2 cellular contexts compared by ENCODE assay signal in the genomic region with DNA sequence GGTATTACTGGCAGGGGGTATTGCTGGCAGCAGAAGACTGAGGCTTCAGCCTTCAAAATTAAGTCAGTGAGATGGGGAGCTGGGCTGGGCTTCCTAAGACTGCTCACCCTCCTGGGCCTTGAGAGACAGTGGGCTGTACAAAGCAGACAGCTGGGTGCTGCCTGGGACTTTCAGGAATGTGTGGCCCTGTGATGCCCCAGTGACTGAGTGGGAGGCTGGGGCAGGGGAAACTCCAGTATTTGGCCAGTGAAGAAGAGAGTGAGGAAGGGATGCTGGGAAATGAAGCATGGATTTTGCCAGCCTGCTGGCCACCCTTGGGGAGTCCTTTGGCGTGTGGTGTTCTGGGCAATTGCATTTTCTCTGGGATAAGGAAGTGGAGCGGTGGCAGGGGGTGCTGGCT.
TF ChIP-seq lines count a peak whose summit lies in the region.

No MANE protein-coding gene starts in this region.

TF ChIP-seq in A549, 52 proteins besides CTCF, POLR2A, EP300 and RAD21:
- TF ChIP-seq REST (IDR thresholded peaks at IDR 0.05) = no peak

TF ChIP-seq in IMR-90, 13 proteins besides CTCF, POLR2A, EP300 and RAD21:
- no peak for TF ChIP-seq CEBPB (IDR thresholded peaks at IDR 0.05; ENCODE audit: low read depth, low read length)
- TF ChIP-seq CHD1 (IDR thresholded peaks at IDR 0.05; ENCODE audit: low read depth, low read length) = no peak
- TF ChIP-seq ELK1 (IDR thresholded peaks at IDR 0.05; ENCODE audit: borderline replicate concordance, low read depth, low read length) = no peak
- no peak for TF ChIP-seq RCOR1 (IDR thresholded peaks at IDR 0.05; ENCODE audit: insufficient replicate concordance, low read length)
- no peak for TF ChIP-seq MAFK (IDR thresholded peaks at IDR 0.05; ENCODE audit: low read depth, low read length)
- no peak for TF ChIP-seq BHLHE40 (IDR thresholded peaks at IDR 0.05; ENCODE audit: low read depth, low read length)
- no peak for TF ChIP-seq RFX5 (IDR thresholded peaks at IDR 0.05; ENCODE audit: low read depth, low read length)
- TF ChIP-seq SMC3 (IDR thresholded peaks at IDR 0.05; ENCODE audit: low read depth, low read length) = no peak
- TF ChIP-seq, protein P1, sequence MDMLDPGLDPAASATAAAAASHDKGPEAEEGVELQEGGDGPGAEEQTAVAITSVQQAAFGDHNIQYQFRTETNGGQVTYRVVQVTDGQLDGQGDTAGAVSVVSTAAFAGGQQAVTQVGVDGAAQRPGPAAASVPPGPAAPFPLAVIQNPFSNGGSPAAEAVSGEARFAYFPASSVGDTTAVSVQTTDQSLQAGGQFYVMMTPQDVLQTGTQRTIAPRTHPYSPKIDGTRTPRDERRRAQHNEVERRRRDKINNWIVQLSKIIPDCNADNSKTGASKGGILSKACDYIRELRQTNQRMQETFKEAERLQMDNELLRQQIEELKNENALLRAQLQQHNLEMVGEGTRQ (IDR thresholded peaks at IDR 0.05; ENCODE audit: low read depth, low read length) = no peak
- TF ChIP-seq FOS (IDR thresholded peaks at IDR 0.05; ENCODE audit: low read depth, low read length) = no peak
- TF ChIP-seq NFE2L2 (IDR thresholded peaks at IDR 0.05; ENCODE audit: low read depth, low read length) = no peak
- TF ChIP-seq MXI1 (IDR thresholded peaks at IDR 0.05; ENCODE audit: borderline replicate concordance, low read depth, low read length) = no peak
- no peak for TF ChIP-seq MAZ (IDR thresholded peaks at IDR 0.05; ENCODE audit: borderline replicate concordance, low read depth, low read length)
